3 cellular contexts compared by ENCODE assay signal in genomic region chr13:36057041-36057440, GRCh38.
TF ChIP-seq lines count a peak whose summit lies in the region.

No MANE protein-coding gene starts in this region.

TF ChIP-seq in A549, 52 proteins besides CTCF, POLR2A, EP300 and RAD21:
- TF ChIP-seq, protein P1, sequence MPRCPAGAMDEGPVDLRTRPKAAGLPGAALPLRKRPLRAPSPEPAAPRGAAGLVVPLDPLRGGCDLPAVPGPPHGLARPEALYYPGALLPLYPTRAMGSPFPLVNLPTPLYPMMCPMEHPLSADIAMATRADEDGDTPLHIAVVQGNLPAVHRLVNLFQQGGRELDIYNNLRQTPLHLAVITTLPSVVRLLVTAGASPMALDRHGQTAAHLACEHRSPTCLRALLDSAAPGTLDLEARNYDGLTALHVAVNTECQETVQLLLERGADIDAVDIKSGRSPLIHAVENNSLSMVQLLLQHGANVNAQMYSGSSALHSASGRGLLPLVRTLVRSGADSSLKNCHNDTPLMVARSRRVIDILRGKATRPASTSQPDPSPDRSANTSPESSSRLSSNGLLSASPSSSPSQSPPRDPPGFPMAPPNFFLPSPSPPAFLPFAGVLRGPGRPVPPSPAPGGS (IDR thresholded peaks at IDR 0.05) = no peak
- TF ChIP-seq, protein P2, sequence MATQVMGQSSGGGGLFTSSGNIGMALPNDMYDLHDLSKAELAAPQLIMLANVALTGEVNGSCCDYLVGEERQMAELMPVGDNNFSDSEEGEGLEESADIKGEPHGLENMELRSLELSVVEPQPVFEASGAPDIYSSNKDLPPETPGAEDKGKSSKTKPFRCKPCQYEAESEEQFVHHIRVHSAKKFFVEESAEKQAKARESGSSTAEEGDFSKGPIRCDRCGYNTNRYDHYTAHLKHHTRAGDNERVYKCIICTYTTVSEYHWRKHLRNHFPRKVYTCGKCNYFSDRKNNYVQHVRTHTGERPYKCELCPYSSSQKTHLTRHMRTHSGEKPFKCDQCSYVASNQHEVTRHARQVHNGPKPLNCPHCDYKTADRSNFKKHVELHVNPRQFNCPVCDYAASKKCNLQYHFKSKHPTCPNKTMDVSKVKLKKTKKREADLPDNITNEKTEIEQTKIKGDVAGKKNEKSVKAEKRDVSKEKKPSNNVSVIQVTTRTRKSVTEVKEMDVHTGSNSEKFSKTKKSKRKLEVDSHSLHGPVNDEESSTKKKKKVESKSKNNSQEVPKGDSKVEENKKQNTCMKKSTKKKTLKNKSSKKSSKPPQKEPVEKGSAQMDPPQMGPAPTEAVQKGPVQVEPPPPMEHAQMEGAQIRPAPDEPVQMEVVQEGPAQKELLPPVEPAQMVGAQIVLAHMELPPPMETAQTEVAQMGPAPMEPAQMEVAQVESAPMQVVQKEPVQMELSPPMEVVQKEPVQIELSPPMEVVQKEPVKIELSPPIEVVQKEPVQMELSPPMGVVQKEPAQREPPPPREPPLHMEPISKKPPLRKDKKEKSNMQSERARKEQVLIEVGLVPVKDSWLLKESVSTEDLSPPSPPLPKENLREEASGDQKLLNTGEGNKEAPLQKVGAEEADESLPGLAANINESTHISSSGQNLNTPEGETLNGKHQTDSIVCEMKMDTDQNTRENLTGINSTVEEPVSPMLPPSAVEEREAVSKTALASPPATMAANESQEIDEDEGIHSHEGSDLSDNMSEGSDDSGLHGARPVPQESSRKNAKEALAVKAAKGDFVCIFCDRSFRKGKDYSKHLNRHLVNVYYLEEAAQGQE (IDR thresholded peaks at IDR 0.05) = peak; percentile 79; the same call in 1 of the 2 replicates

TF ChIP-seq in HCT116, 20 proteins besides CTCF, POLR2A, EP300 and RAD21 (continued from another document):
- TF ChIP-seq, protein P2 (IDR thresholded peaks at IDR 0.05; ENCODE audit: low read depth) = peak; percentile 17; the same call in 1 of the 2 replicates
- TF ChIP-seq FOSL1 (IDR thresholded peaks at IDR 0.05; ENCODE audit: low read depth) (no peak), TCF7L2 (IDR thresholded peaks at IDR 0.05; ENCODE audit: borderline replicate concordance, extremely low read depth, insufficient read depth, insufficient read length) (no peak)

TF ChIP-seq in WTC11, 78 proteins besides CTCF, POLR2A, EP300 and RAD21 (continued from another document):
- TF ChIP-seq ATF6 (CRISPR knock-in tag; IDR thresholded peaks at IDR 0.05) = no peak
- TF ChIP-seq AR (CRISPR knock-in tag; IDR thresholded peaks at IDR 0.05) = no peak
- TF ChIP-seq ZNF671 (CRISPR knock-in tag; IDR thresholded peaks at IDR 0.05) = no peak
- no peak for TF ChIP-seq USF1 (CRISPR knock-in tag; IDR thresholded peaks at IDR 0.05)
- TF ChIP-seq IRF2 (CRISPR knock-in tag; IDR thresholded peaks at IDR 0.05; ENCODE audit: borderline replicate concordance, low read depth) = no peak
- TF ChIP-seq NR2C2 (CRISPR knock-in tag; IDR thresholded peaks at IDR 0.05) = no peak
- no peak for TF ChIP-seq ZBTB21 (CRISPR knock-in tag; IDR thresholded peaks at IDR 0.05; ENCODE audit: borderline replicate concordance)
- no peak for TF ChIP-seq CREM (CRISPR knock-in tag; IDR thresholded peaks at IDR 0.05)
- TF ChIP-seq MYBL2 (CRISPR knock-in tag; IDR thresholded peaks at IDR 0.05) = no peak
- no peak for TF ChIP-seq SMAD4 (CRISPR knock-in tag; IDR thresholded peaks at IDR 0.05)
- TF ChIP-seq IRF1 (CRISPR knock-in tag; IDR thresholded peaks at IDR 0.05) = no peak
- TF ChIP-seq SP1 (CRISPR knock-in tag; conservative IDR thresholded peaks at IDR 0.05) = no peak
- TF ChIP-seq TCF7 (CRISPR knock-in tag; IDR thresholded peaks at IDR 0.05; ENCODE audit: low read depth) = no peak
- no peak for TF ChIP-seq ZNF121 (CRISPR knock-in tag; IDR thresholded peaks at IDR 0.05)
- no peak for TF ChIP-seq OVOL2 (CRISPR knock-in tag; IDR thresholded peaks at IDR 0.05; ENCODE audit: borderline replicate concordance)
- no peak for TF ChIP-seq NFATC4 (CRISPR knock-in tag; IDR thresholded peaks at IDR 0.05)
- no peak for TF ChIP-seq ZNF138 (CRISPR knock-in tag; conservative IDR thresholded peaks at IDR 0.05)
- TF ChIP-seq NFYB (CRISPR knock-in tag; conservative IDR thresholded peaks at IDR 0.05; ENCODE audit: low read depth) = no peak
